Comparison of ENCODE assay signal across 7 cellular contexts in genomic region chr12:26119391-26119981, GRCh38. TPM values are rescaled to one million over a fixed set of nuclear protein-coding genes. Genes with fewer than 3 reads are reported as not detected.
DNase-seq lines count a peak whose midpoint lies in the region; ATAC-seq, FAIRE-seq and TF ChIP-seq lines count a peak whose summit lies in the region.

No MANE protein-coding gene starts in this region.

- in situ Hi-C loops in SK-MEL-5 (cut with HindIII; ENCODE audit: low pct_unique_long_range_greater_than_20kb, low sequenced_read_pairs) = no loop called here

- H3K4me3 ChIP-seq in GM12864 (ENCODE audit: low read depth, low read length) (no peak overlapping the region), fibroblast of pulmonary artery (replicated peaks; ENCODE audit: low read depth, low read length) (no peak overlapping the region), retinal pigment epithelial cell (ENCODE audit: low read length) (peak overlapping the region; percentile 57)

- no peak for DNase-seq in GM12864 (ENCODE audit: low read depth)
- no peak for DNase-seq in HTR-8/SVneo (ENCODE audit: insufficient read length, low spot score)
- DNase-seq in SK-MEL-5 (ENCODE audit: low read depth, low spot score) = peak; percentile 81
- peak; percentile 83 for DNase-seq in fibroblast of pulmonary artery (ENCODE audit: low read depth)
- no peak for DNase-seq in retinal pigment epithelial cell (ENCODE audit: low read depth)

- peak; percentile 67 for FAIRE-seq in HTR-8/SVneo (lab: Jason Lieb, UNC)

- peak; percentile 39 for TF ChIP-seq CTCF in GM12864 (IDR thresholded peaks at IDR 0.05; ENCODE audit: low read depth, low read length, missing control alignments)
- peak; percentile 75 for TF ChIP-seq CTCF in fibroblast of pulmonary artery (IDR thresholded peaks at IDR 0.05; ENCODE audit: low read length, missing control alignments)
- peak; percentile 59 for TF ChIP-seq CTCF in retinal pigment epithelial cell (conservative IDR thresholded peaks at IDR 0.05; ENCODE audit: low read depth, low read length)

- ATAC-seq in GM19455 (IDR thresholded peaks at IDR 0.05; ENCODE audit: unreplicated experiment) = no peak
- no peak for ATAC-seq in HG03442 (IDR thresholded peaks at IDR 0.05; ENCODE audit: unreplicated experiment)

RNA-seq across cellular contexts. Expression of gene BHLHE41, which starts 5.4 kb away (rescaled TPM):
- 9.5 and 17.7 TPM in 2 replicates for total RNA-seq in SK-MEL-5 (2014; rRNA removed; shearing (Covaris generic))
- polyA plus RNA-seq in SK-MEL-5 (2015; cell fraction: cytosol; rRNA removed) = 10.5 and 12.2 TPM in 2 replicates
- 34.1 and 56.0 TPM in 2 replicates for polyA plus RNA-seq in SK-MEL-5 (2015; cell fraction: nucleus; rRNA removed)

Comparison
In these comparisons a context has a peak if more than half of its experiments do, and no peak if none do; other contexts are left out.
1. DNase-seq: peak in SK-MEL-5 (single experiment) and fibroblast of pulmonary artery (single experiment); none in GM12864 (single experiment), HTR-8/SVneo (single experiment) and retinal pigment epithelial cell (single experiment).
2. Peak in every context shown above with its lines, with median percentiles within 50 percentile points of each other: CTCF ChIP-seq.